Comparison of ENCODE assay signal across 18 cellular contexts in the genomic region with DNA sequence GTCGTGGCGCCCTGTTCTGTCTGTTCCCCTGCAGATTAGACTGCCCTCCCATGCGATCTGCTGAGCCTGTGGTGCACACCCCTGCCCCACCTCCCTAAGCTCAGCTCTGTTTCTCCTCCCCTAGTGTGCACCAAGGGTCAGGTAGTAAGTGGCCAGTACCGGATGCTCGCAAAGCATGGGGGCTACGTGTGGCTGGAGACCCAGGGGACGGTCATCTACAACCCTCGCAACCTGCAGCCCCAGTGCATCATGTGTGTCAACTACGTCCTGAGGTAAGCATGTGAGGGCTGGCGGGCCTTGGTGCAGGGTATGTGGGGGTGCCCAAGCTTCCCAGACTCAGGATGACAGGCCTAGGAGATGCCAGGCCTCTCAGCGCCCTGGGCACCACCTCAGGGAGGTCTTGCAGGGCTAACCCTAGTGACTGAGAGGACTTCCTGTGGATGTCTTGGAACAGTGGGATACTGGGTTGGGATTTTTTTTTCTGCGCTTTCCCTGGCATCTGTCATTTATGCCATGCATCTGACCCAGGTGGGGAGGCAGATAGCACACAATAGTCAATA.
"Had no signal": no experiment of that assay in that cellular context is flagged by ENCODE, and none has a peak within 500 bp of the region (broad histone marks: within the 10 kb centered on the region; RNA-seq: fewer than 3 reads in every experiment).

No MANE protein-coding gene starts in this region.

- FAIRE-seq: endothelial cell of umbilical vein, pancreas had no signal

- H3K4me3 Mint-ChIP-seq: dendritic cell treated with granulocyte-macrophage colony-stimulating factor and Interleukin-4, amounts not matched to agents 40 ng/mL and 50 ng/mL, for 4 days; naive thymus-derived CD8-positive, alpha-beta T cell; stimulated activated memory B cell treated with anti-CD40 and anti-IgM and Interleukin-4, amounts not matched to agents 10 μg/mL and 1 μg/mL and 100 μg/mL, for 72 hours; stimulated activated naive CD8-positive, alpha-beta T cell treated with anti-CD3 and anti-CD28 coated beads, Interleukin-15, Interleukin-2, amounts not matched to agents 100 ng/mL and 50 ng/mL, for 24 hours had no signal

- H3K4me1 ChIP-seq: pancreas had no signal

- DNase-seq: erythroblast; foreskin melanocyte; head of caudate nucleus; hippocampal formation; kidney glomerular epithelial cell; mucosa of descending colon; naive thymus-derived CD8-positive, alpha-beta T cell; nucleus accumbens; right cardiac atrium; stimulated activated CD4-positive, alpha-beta T cell treated with anti-CD3 and anti-CD28 coated beads, Interleukin-2, amount 100 ng/mL, for 48 hours had no signal

- H3K27ac Mint-ChIP-seq: dendritic cell treated with granulocyte-macrophage colony-stimulating factor and Interleukin-4, amounts not matched to agents 40 ng/mL and 50 ng/mL, for 4 days; naive thymus-derived CD8-positive, alpha-beta T cell; progenitor cell of endocrine pancreas; stimulated activated memory B cell treated with anti-CD40 and anti-IgM and Interleukin-4, amounts not matched to agents 10 μg/mL and 1 μg/mL and 100 μg/mL, for 72 hours; stimulated activated naive CD8-positive, alpha-beta T cell treated with anti-CD3 and anti-CD28 coated beads, Interleukin-15, Interleukin-2, amounts not matched to agents 100 ng/mL and 50 ng/mL, for 24 hours had no signal

- H3K27me3 ChIP-seq: pancreas, tibial nerve had no signal

- H3K9me3 ChIP-seq: mucosa of descending colon, pancreas, tibial nerve had no signal

- H3K36me3 Mint-ChIP-seq: stimulated activated memory B cell treated with anti-CD40 and anti-IgM and Interleukin-4, amounts not matched to agents 10 μg/mL and 1 μg/mL and 100 μg/mL, for 72 hours had no signal

- ATAC-seq: mucosa of descending colon; naive thymus-derived CD8-positive, alpha-beta T cell; pancreas; stimulated activated memory B cell treated with anti-CD40 and anti-IgM and Interleukin-4, amounts not matched to agents 10 μg/mL and 1 μg/mL and 100 μg/mL, for 72 hours had no signal

- H3K4me3 ChIP-seq: mucosa of descending colon, pancreas, smooth muscle cell, tibial nerve had no signal

- H3K27me3 Mint-ChIP-seq: dendritic cell treated with granulocyte-macrophage colony-stimulating factor and Interleukin-4, amounts not matched to agents 40 ng/mL and 50 ng/mL, for 4 days; naive thymus-derived CD8-positive, alpha-beta T cell; progenitor cell of endocrine pancreas; stimulated activated memory B cell treated with anti-CD40 and anti-IgM and Interleukin-4, amounts not matched to agents 10 μg/mL and 1 μg/mL and 100 μg/mL, for 72 hours; stimulated activated naive CD8-positive, alpha-beta T cell treated with anti-CD3 and anti-CD28 coated beads, Interleukin-15, Interleukin-2, amounts not matched to agents 100 ng/mL and 50 ng/mL, for 24 hours had no signal

- H3K4me1 Mint-ChIP-seq: naive thymus-derived CD8-positive, alpha-beta T cell; stimulated activated memory B cell treated with anti-CD40 and anti-IgM and Interleukin-4, amounts not matched to agents 10 μg/mL and 1 μg/mL and 100 μg/mL, for 72 hours had no signal

- H3K9me3 Mint-ChIP-seq: dendritic cell treated with granulocyte-macrophage colony-stimulating factor and Interleukin-4, amounts not matched to agents 40 ng/mL and 50 ng/mL, for 4 days; naive thymus-derived CD8-positive, alpha-beta T cell; stimulated activated naive CD8-positive, alpha-beta T cell treated with anti-CD3 and anti-CD28 coated beads, Interleukin-15, Interleukin-2, amounts not matched to agents 100 ng/mL and 50 ng/mL, for 24 hours had no signal

- H3K27ac ChIP-seq: pancreas, tibial nerve had no signal

- H3K4me2 ChIP-seq: smooth muscle cell had no signal
